9 cellular contexts compared by ENCODE assay signal in genomic region chr14:77301103-77301502, GRCh38. TPM values are rescaled to one million over a fixed set of nuclear protein-coding genes. Genes with fewer than 3 reads are reported as not detected.
DNase-seq lines count a peak whose midpoint lies in the region; ATAC-seq and TF ChIP-seq lines count a peak whose summit lies in the region.
"Had no signal": no experiment of that assay in that cellular context is flagged by ENCODE, and none has a peak within 500 bp of the region (broad histone marks: within the 10 kb centered on the region; RNA-seq: fewer than 3 reads in every experiment).

No MANE protein-coding gene starts in this region.

- no peaks in the 10 kb centered on the region for H3K27me3 ChIP-seq in BE2C
- H3K27me3 ChIP-seq in GM23248 (replicated peaks; ENCODE audit: insufficient read depth) = no peaks in the 10 kb centered on the region

- H3K4me1 Mint-ChIP-seq in activated CD8-positive, alpha-beta memory T cell treated with anti-CD3 and anti-CD28 coated beads, Interleukin-2, amount 10 ng/mL, durations not matched to agents 7 days and 5 days = peaks cover 22% of the 10 kb centered on the region

- no peak overlapping the region for H2AFZ ChIP-seq in GM23248

- no peak overlapping the region for H3K27ac Mint-ChIP-seq in activated CD8-positive, alpha-beta memory T cell treated with anti-CD3 and anti-CD28 coated beads, Interleukin-2, amount 10 ng/mL, durations not matched to agents 7 days and 5 days
- H3K27ac Mint-ChIP-seq: stimulated activated naive CD8-positive, alpha-beta T cell treated with anti-CD3 and anti-CD28 coated beads, Interleukin-15, Interleukin-2, amounts not matched to agents 100 ng/mL and 50 ng/mL, for 24 hours had no signal

- H3K4me2 ChIP-seq in GM23248 (ENCODE audit: unreplicated experiment) = no peak overlapping the region

- in situ Hi-C loops in GM23248 (cut with MboI) = no loop called here

- DNase-seq in BE2C (peak; percentile 87), GM23248 (peak; percentile 84), NCI-H524 treated with DMSO at 0.1 percent for 48 hours (lab: John Stamatoyannopoulos, UW) (peak; percentile 27), erythroblast (lab: John Stamatoyannopoulos, UW) (peak; percentile 79 to 87), mucosa of gallbladder (ENCODE audit: low spot score) (peak; percentile 79)
- DNase-seq in activated CD8-positive, alpha-beta memory T cell treated with anti-CD3 and anti-CD28 coated beads, Interleukin-2, amount 10 ng/mL, durations not matched to agents 7 days and 5 days = peak; percentile 78
- peak; percentile 69 for DNase-seq in stimulated activated naive CD8-positive, alpha-beta T cell treated with anti-CD3 and anti-CD28 coated beads, Interleukin-15, Interleukin-2, amounts not matched to agents 100 U/mL and 50 U/mL, for 24 hours

- TF ChIP-seq CTCF in BE2C (IDR thresholded peaks at IDR 0.05; ENCODE audit: low read depth, low read length) = peak; percentile 95

- H3K4me3 Mint-ChIP-seq in activated CD8-positive, alpha-beta memory T cell treated with anti-CD3 and anti-CD28 coated beads, Interleukin-2, amount 10 ng/mL, durations not matched to agents 7 days and 5 days = no peak overlapping the region
- H3K4me3 Mint-ChIP-seq: stimulated activated naive CD8-positive, alpha-beta T cell treated with anti-CD3 and anti-CD28 coated beads, Interleukin-15, Interleukin-2, amounts not matched to agents 100 ng/mL and 50 ng/mL, for 24 hours had no signal

- no peaks in the 10 kb centered on the region for H3K36me3 Mint-ChIP-seq in activated CD8-positive, alpha-beta memory T cell treated with anti-CD3 and anti-CD28 coated beads, Interleukin-2, amount 10 ng/mL, durations not matched to agents 7 days and 5 days

- peaks cover 3% of the 10 kb centered on the region for H3K27me3 Mint-ChIP-seq in activated CD8-positive, alpha-beta memory T cell treated with anti-CD3 and anti-CD28 coated beads, Interleukin-2, amount 10 ng/mL, durations not matched to agents 7 days and 5 days
- H3K27me3 Mint-ChIP-seq: stimulated activated naive CD8-positive, alpha-beta T cell treated with anti-CD3 and anti-CD28 coated beads, Interleukin-15, Interleukin-2, amounts not matched to agents 100 ng/mL and 50 ng/mL, for 24 hours had no signal

- no peaks in the 10 kb centered on the region for H3K9me3 Mint-ChIP-seq in activated CD8-positive, alpha-beta memory T cell treated with anti-CD3 and anti-CD28 coated beads, Interleukin-2, amount 10 ng/mL, durations not matched to agents 7 days and 5 days (ENCODE audit: low read depth)
- H3K9me3 Mint-ChIP-seq: stimulated activated naive CD8-positive, alpha-beta T cell treated with anti-CD3 and anti-CD28 coated beads, Interleukin-15, Interleukin-2, amounts not matched to agents 100 ng/mL and 50 ng/mL, for 24 hours had no signal

- ATAC-seq in activated CD8-positive, alpha-beta memory T cell treated with anti-CD3 and anti-CD28 coated beads, Interleukin-2, amount 10 ng/mL, durations not matched to agents 7 days and 5 days = no peak
- no peak for ATAC-seq in stimulated activated naive CD8-positive, alpha-beta T cell treated with anti-CD3 and anti-CD28 coated beads, Interleukin-15, Interleukin-2, amounts not matched to agents 100 U/mL and 50 U/mL, for 24 hours
- ATAC-seq in GM21526 (IDR thresholded peaks at IDR 0.05; ENCODE audit: low FRiP score, unreplicated experiment) = no peak

- H4K20me1 ChIP-seq in GM23248 (ENCODE audit: insufficient read depth) = no peaks in the 10 kb centered on the region

- no peak overlapping the region for H3K9ac ChIP-seq in GM23248

- CTCF ChIA-PET in activated CD8-positive, alpha-beta memory T cell treated with anti-CD3 and anti-CD28 coated beads, Interleukin-2, amount 10 ng/mL, durations not matched to agents 7 days and 5 days (lab: Charles Lee) = interaction anchor here (0.8 to 10.6 kb wide), 10 partner anchors 11 to 250 kb away, joined by 3 to 170 read pairs (median 4); partner anchors contain the start of genes GSTZ1, POMT2, SAMD15 and TMED8

- WGBS in GM23248 (ENCODE audit: low coverage in 1 of 2, low lambda C conversion rate in 2 of 2, missing lambda C conversion rate in 2 of 2), 2 experiments = 24 to 29% methylated on average over 10 of the region's 10 CpGs

- H3K36me3 ChIP-seq in BE2C (no peaks in the 10 kb centered on the region; the same call in none of the 2 replicates), GM23248 (ENCODE audit: low read depth) (no peaks in the 10 kb centered on the region)

- no peak for TF ChIP-seq POLR2A in erythroblast (IDR thresholded peaks at IDR 0.05; ENCODE audit: low read length)

- H3K9me3 ChIP-seq in BE2C (no peaks in the 10 kb centered on the region), GM23248 (ENCODE audit: low read depth) (no peaks in the 10 kb centered on the region)

- peaks cover 3% of the 10 kb centered on the region; the same call in 1 of the 2 replicates for H3K79me2 ChIP-seq in GM23248 (ENCODE audit: insufficient read depth)

- no peak overlapping the region for H3K27ac ChIP-seq in GM23248

- H3K4me3 ChIP-seq in BE2C (ENCODE audit: low read depth, low read length) = no peak overlapping the region
- no peak overlapping the region for H3K4me3 ChIP-seq in GM23248

- H3K4me1 ChIP-seq in BE2C (no peaks in the 10 kb centered on the region; the same call in 1 of the 2 replicates), GM23248 (ENCODE audit: insufficient read depth) (peaks cover 26% of the 10 kb centered on the region)

- no peaks in the 10 kb centered on the region for H3K9me2 ChIP-seq in GM23248 (ENCODE audit: insufficient read depth)

- peaks cover 25% of the 10 kb centered on the region for H3F3A ChIP-seq in GM23248 (ENCODE audit: insufficient read depth)

RNA-seq across cellular contexts. Expression of gene POMT2, which starts 19.6 kb away (rescaled TPM):
- 49.0 TPM for polyA plus RNA-seq in BE2C (2012; ENCODE audit: insufficient read depth, insufficient read length, low read depth)
- 21.0 and 28.3 TPM in 2 replicates for total RNA-seq in GM23248 (2014; rRNA removed; shearing (Covaris generic))
- 18.0 and 20.7 TPM in 2 replicates for polyA plus RNA-seq in GM23248 (2016; fragmentation: Nextera tagmentation; extraction: Ambion mirVana)
- 10 to 100 TPM; 14.3 to 16.2 TPM for total RNA-seq in activated CD8-positive, alpha-beta memory T cell treated with anti-CD3 and anti-CD28 coated beads, Interleukin-2, amount 10 ng/mL, durations not matched to agents 7 days and 5 days
- total RNA-seq in mucosa of gallbladder = 36.5 TPM

RNA-seq across cellular contexts. Expression of gene GSTZ1, which starts 19.7 kb away (rescaled TPM):
- polyA plus RNA-seq in BE2C (2012; ENCODE audit: insufficient read depth, insufficient read length, low read depth) = 13.9 TPM
- 26.1 and 26.2 TPM in 2 replicates for total RNA-seq in GM23248 (2014; rRNA removed; shearing (Covaris generic))
- 9.7 and 14.9 TPM in 2 replicates for polyA plus RNA-seq in GM23248 (2016; fragmentation: Nextera tagmentation; extraction: Ambion mirVana)
- 10 to 100 TPM; 16.0 to 16.3 TPM for total RNA-seq in activated CD8-positive, alpha-beta memory T cell treated with anti-CD3 and anti-CD28 coated beads, Interleukin-2, amount 10 ng/mL, durations not matched to agents 7 days and 5 days
- total RNA-seq in mucosa of gallbladder = 13.8 TPM

RNA-seq across cellular contexts. Expression of gene NGB, which starts 30.1 kb away (rescaled TPM):
- polyA plus RNA-seq in BE2C (2012; ENCODE audit: insufficient read depth, insufficient read length, low read depth) = not detected
- not detected in 2 replicates for total RNA-seq in GM23248 (2014; rRNA removed; shearing (Covaris generic))
- polyA plus RNA-seq in GM23248 (2016; fragmentation: Nextera tagmentation; extraction: Ambion mirVana) = not detected in 2 replicates
- not detected for total RNA-seq in activated CD8-positive, alpha-beta memory T cell treated with anti-CD3 and anti-CD28 coated beads, Interleukin-2, amount 10 ng/mL, durations not matched to agents 7 days and 5 days
- not detected for total RNA-seq in mucosa of gallbladder

Comparison
In these comparisons a context has a peak if more than half of its experiments do, and no peak if none do; other contexts are left out.
1. DNase-seq: peak in every context shown above with its lines; median percentile 87 in BE2C; 84 in GM23248; 83 in erythroblast; 79 in mucosa of gallbladder; 78 in activated CD8-positive, alpha-beta memory T cell treated with anti-CD3 and anti-CD28 coated beads, Interleukin-2, amount 10 ng/mL, durations not matched to agents 7 days and 5 days; 69 in stimulated activated naive CD8-positive, alpha-beta T cell treated with anti-CD3 and anti-CD28 coated beads, Interleukin-15, Interleukin-2, amounts not matched to agents 100 U/mL and 50 U/mL, for 24 hours; 27 in NCI-H524 treated with DMSO at 0.1 percent for 48 hours.